Comparison of ENCODE assay signal across 14 cellular contexts in the genomic region with DNA sequence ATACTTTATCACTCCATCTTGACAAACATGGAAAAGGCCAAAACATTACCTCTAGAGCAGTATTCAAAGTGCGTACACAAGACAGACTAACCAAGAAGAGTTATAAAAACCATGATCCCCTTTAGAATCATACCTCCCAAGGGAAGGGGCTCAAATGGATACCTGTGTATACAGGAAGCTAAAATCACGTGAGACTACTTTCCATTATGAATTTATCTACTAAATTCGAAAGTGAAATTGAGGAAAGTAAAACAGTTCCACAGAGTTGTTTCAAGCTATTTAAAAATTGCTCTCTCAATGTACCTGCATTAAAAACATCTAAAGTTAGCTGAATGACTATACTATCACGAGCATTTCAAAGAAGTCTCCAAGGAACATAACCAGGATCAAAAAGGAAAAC. TPM values are rescaled to one million over a fixed set of nuclear protein-coding genes. Genes with fewer than 3 reads are reported as not detected.
DNase-seq lines count a peak whose midpoint lies in the region; ATAC-seq and TF ChIP-seq lines count a peak whose summit lies in the region.
"Had no signal": no experiment of that assay in that cellular context is flagged by ENCODE, and none has a peak within 500 bp of the region (broad histone marks: within the 10 kb centered on the region; RNA-seq: fewer than 3 reads in every experiment).

No MANE protein-coding gene starts in this region.

- H3K36me3 Mint-ChIP-seq in activated naive CD4-positive, alpha-beta T cell treated with anti-CD3 and anti-CD28 coated beads, Interleukin-2, amount 10 ng/mL, durations not matched to agents 7 days and 5 days = peaks cover 25% of the 10 kb centered on the region
- H3K36me3 Mint-ChIP-seq in activated naive CD4-positive, alpha-beta T cell treated with anti-CD3 and anti-CD28 coated beads, Interleukin-2, amount 50 U/mL, for 72 hours = peaks cover 0 to 4% of the 10 kb centered on the region in 2 donors
- H3K36me3 Mint-ChIP-seq in stimulated activated naive CD8-positive, alpha-beta T cell treated with anti-CD3 and anti-CD28 coated beads, Interleukin-15, Interleukin-2, amounts not matched to agents 100 ng/mL and 50 ng/mL, for 24 hours (ENCODE audit: low read depth) = peaks cover 45% of the 10 kb centered on the region

- DNase-seq in activated naive CD4-positive, alpha-beta T cell treated with anti-CD3 and anti-CD28 coated beads, Interleukin-2, amount 10 ng/mL, durations not matched to agents 7 days and 5 days = no peak
- no peak for DNase-seq in activated naive CD4-positive, alpha-beta T cell treated with Interleukin-2 at 50 U/mL for 16 hours
- DNase-seq in activated naive CD4-positive, alpha-beta T cell treated with anti-CD3 and anti-CD28 coated beads, Interleukin-2, amount 50 U/mL, for 72 hours (ENCODE audit: low spot score in 2 of 2) = no peak
- DNase-seq in C1 segment of cervical spinal cord (lab: John Stamatoyannopoulos, UW) (no peak), Right ventricle myocardium inferior (ENCODE audit: missing footprints) (no peak)
- DNase-seq: GDM1, mesenchymal stem cell, NCI-H1105, NCI-H2171, NCI-H82 had no signal

- no peak overlapping the region for H3K4me3 ChIP-seq in HEK293 (ENCODE audit: low read depth, low read length)

- CTCF ChIA-PET in activated naive CD4-positive, alpha-beta T cell treated with anti-CD3 and anti-CD28 coated beads, Interleukin-2, amount 10 ng/mL, durations not matched to agents 7 days and 5 days (lab: Charles Lee) = interaction anchor here (1.1 kb wide), 1 partner anchor 11 kb away, joined by 3 read pairs; no protein-coding TSS in a partner anchor
- CTCF ChIA-PET in HEK293 (lab: Yijun Ruan, JAX) = interaction anchor here (1.0 kb wide), 1 partner anchor 31 kb away, joined by 3 read pairs; no protein-coding TSS in a partner anchor

- H3K4me3 Mint-ChIP-seq in activated naive CD4-positive, alpha-beta T cell treated with anti-CD3 and anti-CD28 coated beads, Interleukin-2, amount 10 ng/mL, durations not matched to agents 7 days and 5 days = no peak overlapping the region
- H3K4me3 Mint-ChIP-seq in stimulated activated naive CD8-positive, alpha-beta T cell treated with anti-CD3 and anti-CD28 coated beads, Interleukin-15, Interleukin-2, amounts not matched to agents 100 ng/mL and 50 ng/mL, for 24 hours = no peak overlapping the region

- no peak for TF ChIP-seq CTCF in HEK293 (tag by site-specific recombination; IDR thresholded peaks at IDR 0.05)

- peaks cover 26% of the 10 kb centered on the region for H3K4me1 Mint-ChIP-seq in activated naive CD4-positive, alpha-beta T cell treated with anti-CD3 and anti-CD28 coated beads, Interleukin-2, amount 10 ng/mL, durations not matched to agents 7 days and 5 days
- peaks cover 21% of the 10 kb centered on the region for H3K4me1 Mint-ChIP-seq in stimulated activated naive CD8-positive, alpha-beta T cell treated with anti-CD3 and anti-CD28 coated beads, Interleukin-15, Interleukin-2, amounts not matched to agents 100 ng/mL and 50 ng/mL, for 24 hours (ENCODE audit: low read depth)

- no peaks in the 10 kb centered on the region for H3K4me1 ChIP-seq in HEK293 (ENCODE audit: control insufficient read depth, insufficient read depth, low read length)

- H3K36me3 ChIP-seq in HEK293 (ENCODE audit: control insufficient read depth in 2 of 2, insufficient read depth in 1 of 2, low read length in 2 of 2) = peaks cover 6 to 55% of the 10 kb centered on the region in 2 experiments

- ATAC-seq in activated naive CD4-positive, alpha-beta T cell treated with anti-CD3 and anti-CD28 coated beads, Interleukin-2, amount 50 U/mL, for 72 hours = peak; percentile 37 to 68
- ATAC-seq in Right ventricle myocardium inferior = no peak
- ATAC-seq in GM19035 (IDR thresholded peaks at IDR 0.05; ENCODE audit: unreplicated experiment) = no peak

- POLR2A ChIA-PET in HEK293 (lab: Yijun Ruan, JAX) = no interaction called here

- no peaks in the 10 kb centered on the region for H3K9me3 ChIP-seq in HEK293 (ENCODE audit: control insufficient read depth, insufficient read depth, low read depth, low read length)

- H3K27me3 Mint-ChIP-seq in activated naive CD4-positive, alpha-beta T cell treated with anti-CD3 and anti-CD28 coated beads, Interleukin-2, amount 10 ng/mL, durations not matched to agents 7 days and 5 days = no peaks in the 10 kb centered on the region
- H3K27me3 Mint-ChIP-seq in stimulated activated naive CD8-positive, alpha-beta T cell treated with anti-CD3 and anti-CD28 coated beads, Interleukin-15, Interleukin-2, amounts not matched to agents 100 ng/mL and 50 ng/mL, for 24 hours = no peaks in the 10 kb centered on the region

- peak overlapping the region; percentile 74 for H3K27ac Mint-ChIP-seq in activated naive CD4-positive, alpha-beta T cell treated with anti-CD3 and anti-CD28 coated beads, Interleukin-2, amount 10 ng/mL, durations not matched to agents 7 days and 5 days
- peak overlapping the region; percentile 61 to 72 for H3K27ac Mint-ChIP-seq in activated naive CD4-positive, alpha-beta T cell treated with anti-CD3 and anti-CD28 coated beads, Interleukin-2, amount 50 U/mL, for 72 hours
- H3K27ac Mint-ChIP-seq in stimulated activated naive CD8-positive, alpha-beta T cell treated with anti-CD3 and anti-CD28 coated beads, Interleukin-15, Interleukin-2, amounts not matched to agents 100 ng/mL and 50 ng/mL, for 24 hours = peak overlapping the region; percentile 43

- intact Hi-C loops in Right ventricle myocardium inferior (cut with DNase I) = no loop called here

- no peak overlapping the region for H3K27ac ChIP-seq in HEK293 (ENCODE audit: extremely low read depth, low read depth, low read length)
- H3K27ac ChIP-seq: KMS-11 had no signal

- H3K9me3 Mint-ChIP-seq in activated naive CD4-positive, alpha-beta T cell treated with anti-CD3 and anti-CD28 coated beads, Interleukin-2, amount 10 ng/mL, durations not matched to agents 7 days and 5 days = no peaks in the 10 kb centered on the region
- no peaks in the 10 kb centered on the region for H3K9me3 Mint-ChIP-seq in activated naive CD4-positive, alpha-beta T cell treated with anti-CD3 and anti-CD28 coated beads, Interleukin-2, amount 50 U/mL, for 72 hours
- no peaks in the 10 kb centered on the region for H3K9me3 Mint-ChIP-seq in stimulated activated naive CD8-positive, alpha-beta T cell treated with anti-CD3 and anti-CD28 coated beads, Interleukin-15, Interleukin-2, amounts not matched to agents 100 ng/mL and 50 ng/mL, for 24 hours

TF ChIP-seq in HEK293, 187 proteins besides CTCF, POLR2A, EP300 and RAD21:
- TF ChIP-seq ZNF37A (tag by site-specific recombination; IDR thresholded peaks at IDR 0.05) = no peak
- no peak for TF ChIP-seq KLF7 (tag by site-specific recombination; IDR thresholded peaks at IDR 0.05; ENCODE audit: borderline replicate concordance)
- TF ChIP-seq, protein P1, sequence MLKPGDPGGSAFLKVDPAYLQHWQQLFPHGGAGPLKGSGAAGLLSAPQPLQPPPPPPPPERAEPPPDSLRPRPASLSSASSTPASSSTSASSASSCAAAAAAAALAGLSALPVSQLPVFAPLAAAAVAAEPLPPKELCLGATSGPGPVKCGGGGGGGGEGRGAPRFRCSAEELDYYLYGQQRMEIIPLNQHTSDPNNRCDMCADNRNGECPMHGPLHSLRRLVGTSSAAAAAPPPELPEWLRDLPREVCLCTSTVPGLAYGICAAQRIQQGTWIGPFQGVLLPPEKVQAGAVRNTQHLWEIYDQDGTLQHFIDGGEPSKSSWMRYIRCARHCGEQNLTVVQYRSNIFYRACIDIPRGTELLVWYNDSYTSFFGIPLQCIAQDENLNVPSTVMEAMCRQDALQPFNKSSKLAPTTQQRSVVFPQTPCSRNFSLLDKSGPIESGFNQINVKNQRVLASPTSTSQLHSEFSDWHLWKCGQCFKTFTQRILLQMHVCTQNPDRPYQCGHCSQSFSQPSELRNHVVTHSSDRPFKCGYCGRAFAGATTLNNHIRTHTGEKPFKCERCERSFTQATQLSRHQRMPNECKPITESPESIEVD (tag by site-specific recombination; IDR thresholded peaks at IDR 0.05) = no peak
- TF ChIP-seq ZNF10 (tag by site-specific recombination; IDR thresholded peaks at IDR 0.05) = no peak
- no peak for TF ChIP-seq ZNF707 (tag by site-specific recombination; IDR thresholded peaks at IDR 0.05)
- no peak for TF ChIP-seq REST (tag by site-specific recombination; IDR thresholded peaks at IDR 0.05)
- no peak for TF ChIP-seq ZFP3 (tag by site-specific recombination; IDR thresholded peaks at IDR 0.05; ENCODE audit: low read depth)
- TF ChIP-seq PRDM1 (tag by site-specific recombination; IDR thresholded peaks at IDR 0.05) = peak; percentile 79

RNA-seq across cellular contexts. Expression of gene AP1G1, which starts 32.7 kb away (rescaled TPM):
- 10 to 100 TPM; 73.1 to 79.0 TPM for total RNA-seq in activated naive CD4-positive, alpha-beta T cell treated with anti-CD3 and anti-CD28 coated beads, Interleukin-2, amount 50 U/mL, for 72 hours
- 28.1 TPM for total RNA-seq in Right ventricle myocardium inferior

RNA-seq across cellular contexts. Expression of gene PHLPP2, which starts 51.4 kb away (rescaled TPM):
- 1 to 10 TPM; 6.4 to 9.4 TPM for total RNA-seq in activated naive CD4-positive, alpha-beta T cell treated with anti-CD3 and anti-CD28 coated beads, Interleukin-2, amount 50 U/mL, for 72 hours
- 2.1 TPM for total RNA-seq in Right ventricle myocardium inferior

Comparison
In these comparisons a context has a peak if more than half of its experiments do, and no peak if none do; other contexts are left out.
1. ATAC-seq: peak in activated naive CD4-positive, alpha-beta T cell treated with anti-CD3 and anti-CD28 coated beads, Interleukin-2, amount 50 U/mL, for 72 hours (2 of 2); none in Right ventricle myocardium inferior (single experiment) and GM19035 (single experiment).
2. Peak in every context shown above with its lines, with median percentiles within 50 percentile points of each other: H3K27ac Mint-ChIP-seq.